22 cellular contexts compared by ENCODE assay signal in genomic region chr22:36565686-36566085, GRCh38.
"Had no signal": no experiment of that assay in that cellular context is flagged by ENCODE, and none has a peak within 500 bp of the region (broad histone marks: within the 10 kb centered on the region; RNA-seq: fewer than 3 reads in every experiment).

No MANE protein-coding gene starts in this region.

- H3K27me3 ChIP-seq: cardiac muscle cell, thyroid gland had no signal

- H3K4me1 ChIP-seq: right atrium auricular region, thyroid gland, uterus had no signal

- H3K4me3 Mint-ChIP-seq: activated naive CD8-positive, alpha-beta T cell treated with anti-CD3 and anti-CD28 coated beads, Interleukin-2, amount 50 U/mL, for 24 hours; activated T-helper 17 cell treated with anti-CD3 and anti-CD28 coated beads, Interleukin-2, amount 50 U/mL, for 72 hours; natural killer cell treated with Interleukin-12 subunit alpha and Interleukin-12 subunit beta and Interleukin-15 and Interleukin-18, amount 100 ng/mL, for 72 hours; stimulated activated naive B cell treated with anti-CD40 and anti-IgM and Interleukin-4, amounts not matched to agents 10 μg/mL and 1 μg/mL and 100 μg/mL, for 72 hours had no signal

- H3K36me3 Mint-ChIP-seq: natural killer cell treated with Interleukin-12 subunit alpha and Interleukin-12 subunit beta and Interleukin-15 and Interleukin-18, amount 100 ng/mL, for 72 hours; stimulated activated naive B cell treated with anti-CD40 and anti-IgM and Interleukin-4, amounts not matched to agents 10 μg/mL and 1 μg/mL and 100 μg/mL, for 72 hours had no signal

- H3K27ac ChIP-seq: cardiac muscle cell, esophagus squamous epithelium, right atrium auricular region, skin epidermis, thyroid gland, uterus had no signal

- H3K9me3 ChIP-seq: esophagus squamous epithelium, right atrium auricular region, thyroid gland, uterus had no signal

- ATAC-seq: activated CD4-positive, CD25-positive, alpha-beta regulatory T cell treated with anti-CD3 and anti-CD28 coated beads, Interleukin-2, amount 50 U/mL, for 24 hours; activated naive CD8-positive, alpha-beta T cell treated with anti-CD3 and anti-CD28 coated beads, Interleukin-2, amount 50 U/mL, for 24 hours; activated T-helper 17 cell treated with anti-CD3 and anti-CD28 coated beads, Interleukin-2, amount 50 U/mL, for 72 hours; natural killer cell treated with Interleukin-12 subunit alpha and Interleukin-12 subunit beta and Interleukin-15 and Interleukin-18, amount 100 ng/mL, for 72 hours; stimulated activated naive B cell treated with anti-CD40 and anti-IgM and Interleukin-4, amounts not matched to agents 10 μg/mL and 1 μg/mL and 100 μg/mL, for 72 hours had no signal

- DNase-seq: activated naive CD4-positive, alpha-beta T cell treated with Interleukin-2 at 50 U/mL for 16 hours; activated naive CD8-positive, alpha-beta T cell treated with anti-CD3 and anti-CD28 coated beads, Interleukin-2, amount 50 U/mL, for 24 hours; aorta; esophagus squamous epithelium; foreskin melanocyte; kidney glomerular epithelial cell; occipital lobe; stimulated activated CD4-positive, alpha-beta T cell treated with anti-CD3 and anti-CD28 coated beads, Interleukin-15, amount 100 ng/mL, for 24 hours; stimulated activated CD4-positive, alpha-beta T cell treated with anti-CD3 and anti-CD28 coated beads, Interleukin-4, amount 100 ng/mL, for 1 hour; stimulated activated naive B cell treated with anti-CD40 and anti-IgM and Interleukin-4, amounts not matched to agents 10 μg/mL and 1 μg/mL and 100 μg/mL, for 72 hours; T1000; thyroid gland; uterus had no signal

- H3K27ac Mint-ChIP-seq: activated naive CD8-positive, alpha-beta T cell treated with anti-CD3 and anti-CD28 coated beads, Interleukin-2, amount 50 U/mL, for 24 hours; activated T-helper 17 cell treated with anti-CD3 and anti-CD28 coated beads, Interleukin-2, amount 50 U/mL, for 72 hours; natural killer cell treated with Interleukin-12 subunit alpha and Interleukin-12 subunit beta and Interleukin-15 and Interleukin-18, amount 100 ng/mL, for 72 hours; progenitor cell of endocrine pancreas; stimulated activated naive B cell treated with anti-CD40 and anti-IgM and Interleukin-4, amounts not matched to agents 10 μg/mL and 1 μg/mL and 100 μg/mL, for 72 hours had no signal

- H3K36me3 ChIP-seq: cardiac muscle cell, esophagus squamous epithelium, right atrium auricular region, thyroid gland, uterus had no signal

- H3K4me3 ChIP-seq: cardiac muscle cell, esophagus squamous epithelium, right atrium auricular region, skin epidermis, thyroid gland, uterus had no signal

- FAIRE-seq: colon, endometrium had no signal

- H3K9me3 Mint-ChIP-seq: activated naive CD8-positive, alpha-beta T cell treated with anti-CD3 and anti-CD28 coated beads, Interleukin-2, amount 50 U/mL, for 24 hours; activated T-helper 17 cell treated with anti-CD3 and anti-CD28 coated beads, Interleukin-2, amount 50 U/mL, for 72 hours; natural killer cell treated with Interleukin-12 subunit alpha and Interleukin-12 subunit beta and Interleukin-15 and Interleukin-18, amount 100 ng/mL, for 72 hours; stimulated activated naive B cell treated with anti-CD40 and anti-IgM and Interleukin-4, amounts not matched to agents 10 μg/mL and 1 μg/mL and 100 μg/mL, for 72 hours had no signal
